26 cellular contexts compared by ENCODE assay signal in genomic region chr10:50999163-50999562, GRCh38.
DNase-seq lines count a peak whose midpoint lies in the region; ATAC-seq, FAIRE-seq and TF ChIP-seq lines count a peak whose summit lies in the region.
"Had no signal": no experiment of that assay in that cellular context is flagged by ENCODE, and none has a peak within 500 bp of the region (broad histone marks: within the 10 kb centered on the region; RNA-seq: fewer than 3 reads in every experiment).

No MANE protein-coding gene starts in this region.

- H2AFZ ChIP-seq in fibroblast of lung (ENCODE audit: low read length) (no peak overlapping the region), smooth muscle cell (ENCODE audit: low read depth) (no peak overlapping the region)

- no peak for ATAC-seq in HG02938 (IDR thresholded peaks at IDR 0.05; ENCODE audit: unreplicated experiment)
- no peak for ATAC-seq in GM18520 (IDR thresholded peaks at IDR 0.05; ENCODE audit: unreplicated experiment)
- ATAC-seq: Panc1 had no signal

- peak overlapping the region; percentile 73 for H3K27ac ChIP-seq in fibroblast of lung (ENCODE audit: insufficient read depth, low read length)
- peak overlapping the region; percentile 93 for H3K27ac ChIP-seq in smooth muscle cell (ENCODE audit: low read depth)
- no peak overlapping the region for H3K27ac ChIP-seq in CD4-positive, alpha-beta memory T cell (ENCODE audit: low read depth, low read length)
- H3K27ac ChIP-seq: C4-2B, KMS-11 had no signal

- CTCF ChIA-PET in CD4-positive, alpha-beta memory T cell (lab: Charles Lee; ENCODE audit: partially characterized antibody): interaction anchor here (1.1 kb wide), 1 partner anchor 962 kb away, joined by 4 read pairs; no protein-coding TSS in a partner anchor

- H3K36me3 ChIP-seq in adipocyte (ENCODE audit: control insufficient read depth, insufficient read depth, low read length, severe bottlenecking) (no peaks in the 10 kb centered on the region), fibroblast of lung (ENCODE audit: control insufficient read depth, insufficient read depth, low read length) (no peaks in the 10 kb centered on the region), smooth muscle cell (ENCODE audit: low read depth) (no peaks in the 10 kb centered on the region)
- H3K36me3 ChIP-seq in CD4-positive, alpha-beta memory T cell (ENCODE audit: insufficient read depth, low read length): no peaks in the 10 kb centered on the region

- POLR2A ChIA-PET in CD4-positive, alpha-beta memory T cell (lab: Charles Lee; ENCODE audit: partially characterized antibody): no interaction called here

- H3K27me3 Mint-ChIP-seq in CD4-positive, alpha-beta memory T cell: peaks cover 14 to 15% of the 10 kb centered on the region in 2 donors

- H3K4me1 ChIP-seq in adipocyte (ENCODE audit: control insufficient read depth, insufficient read depth, low read length) (peaks cover 51% of the 10 kb centered on the region), fibroblast of lung (ENCODE audit: control insufficient read depth, extremely low read depth, insufficient read depth, low read length) (peaks cover 22% of the 10 kb centered on the region), smooth muscle cell (ENCODE audit: low read depth) (peaks cover 21% of the 10 kb centered on the region)
- H3K4me1 ChIP-seq in CD4-positive, alpha-beta memory T cell (ENCODE audit: insufficient read depth, low read length): no peaks in the 10 kb centered on the region

- H3K9me3 ChIP-seq in adipocyte (ENCODE audit: control insufficient read depth, low read length): no peaks in the 10 kb centered on the region
- H3K9me3 ChIP-seq in fibroblast of lung (ENCODE audit: control insufficient read depth, insufficient read depth, low read depth, low read length): no peaks in the 10 kb centered on the region
- no peaks in the 10 kb centered on the region for H3K9me3 ChIP-seq in smooth muscle cell (replicated peaks; ENCODE audit: low read depth)
- no peaks in the 10 kb centered on the region for H3K9me3 ChIP-seq in CD4-positive, alpha-beta memory T cell (ENCODE audit: control insufficient read depth in 1 of 2, low read length in 2 of 2)
- H3K9me3 ChIP-seq: SK-N-SH had no signal

- peak overlapping the region; percentile 73 for H3K4me3 ChIP-seq in adipocyte (ENCODE audit: low read length)
- no peak overlapping the region for H3K4me3 ChIP-seq in fibroblast of lung (replicated peaks in 1 of 4; ENCODE audit: control extremely low read depth in 1 of 4, insufficient read depth in 1 of 4, low read depth in 3 of 4, low read length in 4 of 4)
- H3K4me3 ChIP-seq in smooth muscle cell: no peak overlapping the region
- H3K4me3 ChIP-seq in CD4-positive, alpha-beta memory T cell (ENCODE audit: low read length in 2 of 2): no peak overlapping the region

- H3K27me3 ChIP-seq in adipocyte (replicated peaks; ENCODE audit: control insufficient read depth, insufficient read depth, low read length): no peaks in the 10 kb centered on the region
- H3K27me3 ChIP-seq in fibroblast of lung (ENCODE audit: control insufficient read depth, insufficient read depth, low read length): no peaks in the 10 kb centered on the region
- H3K27me3 ChIP-seq in smooth muscle cell (ENCODE audit: low read depth): no peaks in the 10 kb centered on the region
- peaks cover 6% of the 10 kb centered on the region for H3K27me3 ChIP-seq in CD4-positive, alpha-beta memory T cell (ENCODE audit: insufficient read depth, low read length)

- H3K79me2 ChIP-seq in fibroblast of lung (ENCODE audit: control insufficient read depth, insufficient read depth, low read length) (peaks cover 47% of the 10 kb centered on the region), smooth muscle cell (ENCODE audit: low read depth) (peaks cover 11% of the 10 kb centered on the region)

- no peaks in the 10 kb centered on the region for H3K9me3 Mint-ChIP-seq in CD4-positive, alpha-beta memory T cell
- H3K9me3 Mint-ChIP-seq: CD8-positive, alpha-beta memory T cell; IgD-negative memory B cell had no signal

- no peak overlapping the region for H3K4me3 Mint-ChIP-seq in CD4-positive, alpha-beta memory T cell
- H3K4me3 Mint-ChIP-seq: B cell; CD8-positive, alpha-beta memory T cell; IgD-negative memory B cell had no signal

- no peaks in the 10 kb centered on the region for H3F3A ChIP-seq in smooth muscle cell (ENCODE audit: low read depth)

- H3K36me3 Mint-ChIP-seq in CD4-positive, alpha-beta memory T cell: no peaks in the 10 kb centered on the region
- H3K36me3 Mint-ChIP-seq: CD8-positive, alpha-beta memory T cell; IgD-negative memory B cell had no signal

- TF ChIP-seq CTCF in fibroblast of lung (conservative IDR thresholded peaks at IDR 0.05 in 1 of 2, IDR thresholded peaks at IDR 0.05 in 1 of 2; ENCODE audit: low read depth in 1 of 2, low read length in 2 of 2) (no peak), smooth muscle cell (IDR thresholded peaks at IDR 0.05; ENCODE audit: borderline replicate concordance, insufficient read depth, poor library complexity, severe bottlenecking) (no peak)

- H3K4me2 ChIP-seq in fibroblast of lung (ENCODE audit: extremely low read depth, insufficient read depth, low read length): no peak overlapping the region
- H3K4me2 ChIP-seq in smooth muscle cell: peak overlapping the region; percentile 80
- H3K4me2 ChIP-seq: KMS-11, SK-N-SH had no signal

- DNase-seq in ELR (ENCODE audit: low read depth): peak; percentile 26
- no peak for DNase-seq in adipocyte (ENCODE audit: low read depth)
- no peak for DNase-seq in fibroblast of lung (ENCODE audit: low read depth in 2 of 2)
- no peak for DNase-seq in smooth muscle cell (lab: John Stamatoyannopoulos, UW; ENCODE audit: unreplicated experiment)
- DNase-seq in CD4-positive, alpha-beta memory T cell: no peak
- no peak for DNase-seq in GM19239 (ENCODE audit: insufficient read length, low spot score)
- DNase-seq: CD8-positive, alpha-beta memory T cell; DMS 273 treated with DMSO at 0.1 percent for 48 hours; DMS79; EL; GF-D8; H7; MM.1S; NCI-H2029 treated with DMSO at 0.1 percent for 48 hours; NCI-H2227 treated with DMSO at 0.1 percent for 48 hours; NCI-H526 treated with DMSO at 0.1 percent for 48 hours; SK-N-SH had no signal

- intact Hi-C loops in CD4-positive, alpha-beta memory T cell (cut with micrococcal nuclease): no loop called here

- H4K20me1 ChIP-seq in fibroblast of lung (ENCODE audit: control insufficient read depth, extremely low read depth, insufficient read depth, low read length) (no peaks in the 10 kb centered on the region), smooth muscle cell (ENCODE audit: low read depth) (no peaks in the 10 kb centered on the region)

- H3K9ac ChIP-seq in adipocyte (ENCODE audit: low read length): peak overlapping the region; percentile 80
- no peak overlapping the region for H3K9ac ChIP-seq in fibroblast of lung (ENCODE audit: insufficient read depth, low read length)
- H3K9ac ChIP-seq in smooth muscle cell (ENCODE audit: low read depth): peak overlapping the region; percentile 73
- H3K9ac ChIP-seq: KMS-11, SK-N-SH had no signal

- H3K4me1 Mint-ChIP-seq in CD4-positive, alpha-beta memory T cell: no peaks in the 10 kb centered on the region
- H3K4me1 Mint-ChIP-seq: B cell; CD8-positive, alpha-beta memory T cell; IgD-negative memory B cell had no signal

- no peak overlapping the region for H3K27ac Mint-ChIP-seq in CD4-positive, alpha-beta memory T cell
- H3K27ac Mint-ChIP-seq: B cell; CD8-positive, alpha-beta memory T cell; IgD-negative memory B cell had no signal

- WGBS in smooth muscle cell (ENCODE audit: low lambda C conversion rate): 78% methylated on average over 2 of the region's 2 CpGs

- no peak for FAIRE-seq in GM19239 (lab: Jason Lieb, UNC)
- FAIRE-seq: A204.1, GM12891 had no signal
